Comparison of ENCODE assay signal across 34 cellular contexts in genomic region chr20:24850206-24850605, GRCh38.
"Had no signal": no experiment of that assay in that cellular context is flagged by ENCODE, and none has a peak within 500 bp of the region (broad histone marks: within the 10 kb centered on the region; RNA-seq: fewer than 3 reads in every experiment).

No MANE protein-coding gene starts in this region.

- H3K27me3 ChIP-seq: MG63 had no signal

- H3K36me3 ChIP-seq: MG63 had no signal

- H3K27ac ChIP-seq: KMS-11 had no signal

- H3K4me3 ChIP-seq: MG63 had no signal

- H3K9me3 ChIP-seq: MG63 had no signal

- DNase-seq: Karpas-422, Kasumi-1, KG1, MG63, MM.1S, MV-4-11, NCI-H1048, NCI-H1092, NCI-H1092 treated with DMSO at 0.1 percent for 48 hours, NCI-H1105, NCI-H1105 treated with DMSO at 0.1 percent for 48 hours, NCI-H1417, NCI-H1417 treated with DMSO at 0.1 percent for 48 hours, NCI-H1436, NCI-H1436 treated with DMSO at 0.1 percent for 48 hours, NCI-H146, NCI-H1694, NCI-H1694 treated with DMSO at 0.1 percent for 48 hours, NCI-H187, NCI-H187 treated with DMSO at 0.1 percent for 48 hours, NCI-H1930, NCI-H2029, NCI-H2029 treated with DMSO at 0.1 percent for 48 hours, NCI-H2081, NCI-H2081 treated with DMSO at 0.1 percent for 48 hours, NCI-H2107, NCI-H2171, NCI-H2171 treated with DMSO at 0.1 percent for 48 hours, NCI-H2227 treated with DMSO at 0.1 percent for 48 hours, NCI-H226, NCI-H345, NCI-H446, NCI-H446 treated with DMSO at 0.1 percent for 48 hours had no signal
